15 cellular contexts compared by ENCODE assay signal in genomic region chr18:75240433-75240832, GRCh38. TPM values are rescaled to one million over a fixed set of nuclear protein-coding genes. Genes with fewer than 3 reads are reported as not detected.
DNase-seq lines count a peak whose midpoint lies in the region; ATAC-seq, FAIRE-seq and TF ChIP-seq lines count a peak whose summit lies in the region.
"Had no signal": no experiment of that assay in that cellular context is flagged by ENCODE, and none has a peak within 500 bp of the region (broad histone marks: within the 10 kb centered on the region; RNA-seq: fewer than 3 reads in every experiment).

No MANE protein-coding gene starts in this region.

- no peak overlapping the region for H3K23ac ChIP-seq in H1 (ENCODE audit: insufficient read length)

- intact Hi-C loops in activated CD4-positive, alpha-beta T cell treated with anti-CD3 and anti-CD28 coated beads for 36 hours (cut with DNase I, micrococcal nuclease) = loop anchor here in 1 of 2 experiments (10.0 kb wide), 2 partner anchors 64 to 346 kb away; no protein-coding TSS in a partner anchor
- intact Hi-C loops in activated T-helper 2 cell treated with anti-CD3 and anti-CD28 coated beads, Interferon-gamma antibody, Interleukin-2, Interleukin-4, amounts not matched to agents 10 μg/mL and 5 μg/mL and 100 μg/mL, durations not matched to agents 14 hours and 24 hours and 36 hours (cut with micrococcal nuclease) = no loop called here

- H4K91ac ChIP-seq in H1 (replicated peaks; ENCODE audit: insufficient read length, low read length) = no peak overlapping the region

- H3K79me2 ChIP-seq in OCI-LY3 (ENCODE audit: low read length) = peaks cover 98% of the 10 kb centered on the region
- H3K79me2 ChIP-seq in H1 (ENCODE audit: control insufficient read depth in 1 of 2, insufficient read depth in 2 of 2, low read length in 2 of 2) = no peaks in the 10 kb centered on the region

- no peak overlapping the region for H4K8ac ChIP-seq in H1 (ENCODE audit: extremely low read depth, insufficient read depth, low read length)

- no peaks in the 10 kb centered on the region for H3K79me1 ChIP-seq in H1 (ENCODE audit: low read depth, low read length)

- H3K9me3 Mint-ChIP-seq in activated CD4-positive, alpha-beta T cell treated with anti-CD3 and anti-CD28 coated beads for 36 hours (ENCODE audit: low read depth) = no peaks in the 10 kb centered on the region
- no peaks in the 10 kb centered on the region for H3K9me3 Mint-ChIP-seq in activated T-helper 2 cell treated with anti-CD3 and anti-CD28 coated beads, Interferon-gamma antibody, Interleukin-2, Interleukin-4, amounts not matched to agents 10 μg/mL and 5 μg/mL and 100 μg/mL, durations not matched to agents 14 hours and 24 hours and 36 hours
- H3K9me3 Mint-ChIP-seq: T-cell had no signal

- H2BK120ac ChIP-seq in H1 (replicated peaks; ENCODE audit: low read depth, low read length) = no peak overlapping the region

- peak; percentile 34 for DNase-seq in activated CD4-positive, alpha-beta T cell treated with anti-CD3 and anti-CD28 coated beads for 36 hours
- DNase-seq in activated CD4-positive, alpha-beta T cell treated with anti-CD3 and anti-CD28 coated beads, Interleukin-2, amount 50 U/mL, for 4 hours = no peak
- DNase-seq in KBM-7 (peak; percentile 52), H1 (ENCODE audit: low read depth in 1 of 2, low spot score in 2 of 2) (no peak), UCSD-AML1 (lab: John Stamatoyannopoulos, UW; ENCODE audit: unreplicated experiment) (no peak)
- no peak for DNase-seq in stimulated activated CD4-positive, alpha-beta T cell treated with anti-CD3 and anti-CD28 coated beads, Interleukin-2, amount 100 ng/mL, for 48 hours
- DNase-seq in activated T-helper 2 cell treated with anti-CD3 and anti-CD28 coated beads, Interferon-gamma antibody, Interleukin-2, Interleukin-4, amounts not matched to agents 10 μg/mL and 5 μg/mL and 100 μg/mL, durations not matched to agents 14 hours and 24 hours and 36 hours (ENCODE audit: low spot score) = no peak
- DNase-seq: DMS 273 treated with DMSO at 0.1 percent for 48 hours, IMR-90, NCI-H2029, NCI-H2171 treated with DMSO at 0.1 percent for 48 hours, T-cell had no signal

- H4K20me1 ChIP-seq in OCI-LY3 (ENCODE audit: insufficient read depth, low read length) = peaks cover 74% of the 10 kb centered on the region
- H4K20me1 ChIP-seq in H1 (replicated peaks in 1 of 2; ENCODE audit: control insufficient read depth in 1 of 2, insufficient read depth in 2 of 2, low read length in 2 of 2) = no peaks in the 10 kb centered on the region

- no peak overlapping the region for H3K9ac ChIP-seq in OCI-LY3 (ENCODE audit: low read length)
- no peak overlapping the region for H3K9ac ChIP-seq in H1 (replicated peaks in 1 of 4; ENCODE audit: extremely low read depth in 1 of 4, low read depth in 3 of 4, low read length in 3 of 4)
- H3K9ac ChIP-seq: BLaER1 treated with 17β-estradiol and CSF1 and Interleukin-3, amounts not matched to agents 10 nM and 100 nM had no signal

- no peak overlapping the region for H3K4ac ChIP-seq in H1 (replicated peaks; ENCODE audit: insufficient read length, low read depth, low read length)

- H3K27me3 Mint-ChIP-seq in activated CD4-positive, alpha-beta T cell treated with anti-CD3 and anti-CD28 coated beads for 36 hours = no peaks in the 10 kb centered on the region
- no peaks in the 10 kb centered on the region for H3K27me3 Mint-ChIP-seq in activated T-helper 2 cell treated with anti-CD3 and anti-CD28 coated beads, Interferon-gamma antibody, Interleukin-2, Interleukin-4, amounts not matched to agents 10 μg/mL and 5 μg/mL and 100 μg/mL, durations not matched to agents 14 hours and 24 hours and 36 hours (ENCODE audit: low read depth)
- H3K27me3 Mint-ChIP-seq: T-cell had no signal

- H2BK12ac ChIP-seq in H1 (ENCODE audit: low read depth, low read length) = no peak overlapping the region

- H3K4me1 ChIP-seq in OCI-LY3 (ENCODE audit: low read length) (peaks cover 4% of the 10 kb centered on the region; the same call in 1 of the 2 replicates), H1 (replicated peaks in 1 of 4; ENCODE audit: control insufficient read depth in 3 of 4, insufficient read depth in 4 of 4, low read length in 3 of 4) (no peaks in the 10 kb centered on the region; a peak in 1 of 7 replicates)

- FAIRE-seq in H1 (lab: Jason Lieb, UNC) = no peak
- FAIRE-seq: GM12891 had no signal

- H2BK5ac ChIP-seq in H1 (ENCODE audit: low read depth, low read length) = no peak overlapping the region

- no peak for ATAC-seq in activated CD4-positive, alpha-beta T cell treated with anti-CD3 and anti-CD28 coated beads for 36 hours
- ATAC-seq: T-cell had no signal

- H3K14ac ChIP-seq in H1 (ENCODE audit: insufficient read length) = no peak overlapping the region

- H3K4me1 Mint-ChIP-seq in activated CD4-positive, alpha-beta T cell treated with anti-CD3 and anti-CD28 coated beads for 36 hours = peaks cover 24% of the 10 kb centered on the region
- H3K4me1 Mint-ChIP-seq in activated T-helper 2 cell treated with anti-CD3 and anti-CD28 coated beads, Interferon-gamma antibody, Interleukin-2, Interleukin-4, amounts not matched to agents 10 μg/mL and 5 μg/mL and 100 μg/mL, durations not matched to agents 14 hours and 24 hours and 36 hours (ENCODE audit: low read depth) = peaks cover 4% of the 10 kb centered on the region

- H3K4me3 ChIP-seq in OCI-LY3 (ENCODE audit: low read length) (no peak overlapping the region), H1 (ENCODE audit: extremely low read depth in 1 of 4, insufficient read depth in 2 of 4, low read depth in 3 of 4, low read length in 4 of 4) (no peak overlapping the region)
- H3K4me3 ChIP-seq: BLaER1 treated with 17β-estradiol and CSF1 and Interleukin-3, amounts not matched to agents 10 nM and 100 nM had no signal

- no peak for TF ChIP-seq POLR2A in H1 (IDR thresholded peaks at IDR 0.05; ENCODE audit: control extremely low read depth in 1 of 2, low read depth in 2 of 2, low read length in 2 of 2)

- no peaks in the 10 kb centered on the region for H3K23me2 ChIP-seq in H1 (ENCODE audit: low read depth, low read length)

- H2BK20ac ChIP-seq in H1 (ENCODE audit: low read length) = no peak overlapping the region

- no peak for TF ChIP-seq RAD21 in H1 (IDR thresholded peaks at IDR 0.05 in 1 of 2, conservative IDR thresholded peaks at IDR 0.05 in 1 of 2; ENCODE audit: low read depth in 2 of 2, low read length in 2 of 2)

- CTCF ChIA-PET in activated CD4-positive, alpha-beta T cell treated with anti-CD3 and anti-CD28 coated beads for 36 hours (lab: Charles Lee) = no interaction called here
- CTCF ChIA-PET in H1 (lab: Charles Lee; ENCODE audit: partially characterized antibody) = interaction anchor here (0.6 to 0.9 kb wide), 3 partner anchors 16 to 868 kb away, joined by 3 read pairs; no protein-coding TSS in a partner anchor

- POLR2A ChIA-PET in activated CD4-positive, alpha-beta T cell treated with anti-CD3 and anti-CD28 coated beads for 36 hours (lab: Charles Lee) = interaction anchor here (0.6 kb wide), 1 partner anchor 1744 kb away, joined by 3 read pairs; no protein-coding TSS in a partner anchor
- POLR2A ChIA-PET in H1 (lab: Charles Lee; ENCODE audit: partially characterized antibody) = no interaction called here

- H4K5ac ChIP-seq in H1 (ENCODE audit: insufficient read length, low read depth, low read length) = no peak overlapping the region

- H3K9me3 ChIP-seq in OCI-LY3 (ENCODE audit: insufficient read depth, low read length) (no peaks in the 10 kb centered on the region), H1 (ENCODE audit: insufficient read depth in 2 of 2, low read depth in 1 of 2, low read length in 1 of 2) (no peaks in the 10 kb centered on the region)

- H3K27me3 ChIP-seq in OCI-LY3 (ENCODE audit: low read depth, low read length) = no peaks in the 10 kb centered on the region
- H3K27me3 ChIP-seq in H1 (replicated peaks in 1 of 4; ENCODE audit: control insufficient read depth in 3 of 4, extremely low read depth in 1 of 4, insufficient read depth in 3 of 4, low read length in 3 of 4) = no peaks in the 10 kb centered on the region
- H3K27me3 ChIP-seq: BLaER1 treated with 17β-estradiol and CSF1 and Interleukin-3, amounts not matched to agents 10 nM and 100 nM had no signal

- no peak for TF ChIP-seq EP300 in H1 (IDR thresholded peaks at IDR 0.05; ENCODE audit: borderline replicate concordance in 1 of 2, low read depth in 2 of 2, low read length in 2 of 2)

- no peak overlapping the region for H3K4me3 Mint-ChIP-seq in activated CD4-positive, alpha-beta T cell treated with anti-CD3 and anti-CD28 coated beads for 36 hours
- no peak overlapping the region for H3K4me3 Mint-ChIP-seq in activated T-helper 2 cell treated with anti-CD3 and anti-CD28 coated beads, Interferon-gamma antibody, Interleukin-2, Interleukin-4, amounts not matched to agents 10 μg/mL and 5 μg/mL and 100 μg/mL, durations not matched to agents 14 hours and 24 hours and 36 hours (ENCODE audit: low read depth)
- H3K4me3 Mint-ChIP-seq: T-cell had no signal

- peaks cover 54% of the 10 kb centered on the region for H3K36me3 ChIP-seq in OCI-LY3 (replicated peaks; ENCODE audit: low read depth, low read length)
- H3K36me3 ChIP-seq in H1 (ENCODE audit: control insufficient read depth in 2 of 4, insufficient read depth in 4 of 4, low read length in 3 of 4) = no peaks in the 10 kb centered on the region

- no peak overlapping the region for H2BK15ac ChIP-seq in H1 (ENCODE audit: low read length)

- no peak overlapping the region for H3K18ac ChIP-seq in H1 (ENCODE audit: extremely low read depth, low read length)

- in situ Hi-C loops in KBM-7 (cut with MboI; ENCODE audit: low pct_unique_long_range_greater_than_20kb, low sequenced_read_pairs) = no loop called here

- H2AFZ ChIP-seq in OCI-LY3 (ENCODE audit: low read depth, low read length) (no peak overlapping the region), H1 (ENCODE audit: low read length) (no peak overlapping the region)

- WGBS in H1 (ENCODE audit: extremely low coverage in 1 of 2, insufficient coverage in 1 of 2, insufficient read length in 1 of 2, insufficient replicate concordance in 2 of 2, low coverage in 1 of 2, low lambda C conversion rate in 2 of 2, missing lambda C conversion rate in 1 of 2), 2 experiments = 92% methylated on average over 10 of the region's 10 CpGs; no CpG with 5 or more reads in 1 of the 2 experiments

- no peak overlapping the region for H3K56ac ChIP-seq in H1 (replicated peaks; ENCODE audit: insufficient read length, low read depth, low read length)

- H3K27ac ChIP-seq in OCI-LY3 (ENCODE audit: low read length) (no peak overlapping the region), H1 (ENCODE audit: low read depth, low read length) (no peak overlapping the region)
- H3K27ac ChIP-seq: BLaER1 treated with 17β-estradiol and CSF1 and Interleukin-3, amounts not matched to agents 10 nM and 100 nM had no signal

- H3K36me3 Mint-ChIP-seq in activated CD4-positive, alpha-beta T cell treated with anti-CD3 and anti-CD28 coated beads for 36 hours (ENCODE audit: low read depth) = peaks cover 9% of the 10 kb centered on the region
- peaks cover 3% of the 10 kb centered on the region for H3K36me3 Mint-ChIP-seq in activated T-helper 2 cell treated with anti-CD3 and anti-CD28 coated beads, Interferon-gamma antibody, Interleukin-2, Interleukin-4, amounts not matched to agents 10 μg/mL and 5 μg/mL and 100 μg/mL, durations not matched to agents 14 hours and 24 hours and 36 hours (ENCODE audit: low read depth)

- TF ChIP-seq CTCF in OCI-LY3 (IDR thresholded peaks at IDR 0.05; ENCODE audit: low read depth, low read length) = peak; percentile 53
- TF ChIP-seq CTCF in H1 (IDR thresholded peaks at IDR 0.05; ENCODE audit: control extremely low read depth in 1 of 3, insufficient read depth in 1 of 3, low read depth in 1 of 3, low read length in 3 of 3) = peak in 2 of 3 experiments; percentile 2 to 25; a peak in 2 of 4 replicates

- no peak overlapping the region for H2AK5ac ChIP-seq in H1 (ENCODE audit: low read depth, low read length)

- no peak overlapping the region for H3K27ac Mint-ChIP-seq in activated CD4-positive, alpha-beta T cell treated with anti-CD3 and anti-CD28 coated beads for 36 hours
- no peak overlapping the region for H3K27ac Mint-ChIP-seq in activated T-helper 2 cell treated with anti-CD3 and anti-CD28 coated beads, Interferon-gamma antibody, Interleukin-2, Interleukin-4, amounts not matched to agents 10 μg/mL and 5 μg/mL and 100 μg/mL, durations not matched to agents 14 hours and 24 hours and 36 hours
- H3K27ac Mint-ChIP-seq: T-cell had no signal

- no peak overlapping the region for H3K4me2 ChIP-seq in OCI-LY3 (ENCODE audit: low read length)
- no peak overlapping the region for H3K4me2 ChIP-seq in H1 (ENCODE audit: insufficient read depth in 1 of 2, low read depth in 2 of 2, low read length in 2 of 2)
- H3K4me2 ChIP-seq: BLaER1 treated with 17β-estradiol and CSF1 and Interleukin-3, amounts not matched to agents 10 nM and 100 nM had no signal

RNA-seq across cellular contexts. Expression of gene TSHZ1, which starts 29.8 kb away (rescaled TPM):
- total RNA-seq in activated CD4-positive, alpha-beta T cell treated with anti-CD3 and anti-CD28 coated beads for 36 hours = 10 to 100 TPM; 12.0 to 13.4 TPM
- 0.25 and 0.32 TPM in 2 replicates for total RNA-seq in H1 (2021; fragmentation: NEBNext Ultra II Directional; extraction: Animal tissue kit (Norgen Biotek cat#: 25700))
- polyA plus RNA-seq in H1 (2011; rRNA removed) = 0.03 and 0.06 TPM in 2 replicates
- polyA plus RNA-seq in H1 (2011; cell fraction: cytosol; rRNA removed) = 0.08 TPM
- polyA plus RNA-seq in H1 (2011; cell fraction: nucleus; rRNA removed) = 0.11 TPM
- 0.08 to 0.22 TPM (median 0.13 TPM) in 4 replicates for polyA plus RNA-seq in H1 (2012, experiment 1 of 2)
- polyA plus RNA-seq in H1 (2012, experiment 2 of 2) = 0.05 TPM
- 0.24 TPM for polyA plus RNA-seq in H1 (2013, experiment 1 of 2)
- polyA plus RNA-seq in H1 (2013, experiment 2 of 2) = 0.20 TPM
- 0.07 and 0.09 TPM in 2 replicates for polyA minus RNA-seq in H1 (2011; rRNA and poly(A)+ RNA removed)
- 0.22 TPM for polyA minus RNA-seq in H1 (2011; cell fraction: cytosol; rRNA and poly(A)+ RNA removed)
- polyA minus RNA-seq in H1 (2011; cell fraction: nucleus; rRNA and poly(A)+ RNA removed) = 0.20 TPM
- total RNA-seq in activated T-helper 2 cell treated with anti-CD3 and anti-CD28 coated beads, Interferon-gamma antibody, Interleukin-2, Interleukin-4, amounts not matched to agents 10 μg/mL and 5 μg/mL and 100 μg/mL, durations not matched to agents 14 hours and 24 hours and 36 hours = 11.5 and 12.0 TPM in 2 replicates

RNA-seq across cellular contexts. Expression of gene PTGR3, which starts 31.5 kb away (rescaled TPM):
- total RNA-seq in activated CD4-positive, alpha-beta T cell treated with anti-CD3 and anti-CD28 coated beads for 36 hours = 10 to 100 TPM; 14.4 to 23.3 TPM
- total RNA-seq in H1 (2021; fragmentation: NEBNext Ultra II Directional; extraction: Animal tissue kit (Norgen Biotek cat#: 25700)) = 3.6 and 3.9 TPM in 2 replicates
- 2.0 and 2.8 TPM in 2 replicates for polyA plus RNA-seq in H1 (2011; rRNA removed)
- polyA plus RNA-seq in H1 (2011; cell fraction: cytosol; rRNA removed) = 3.3 TPM
- polyA plus RNA-seq in H1 (2011; cell fraction: nucleus; rRNA removed) = 7.5 TPM
- 2.7 to 4.5 TPM (median 4.3 TPM) in 4 replicates for polyA plus RNA-seq in H1 (2012, experiment 1 of 2)
- 1.3 TPM for polyA plus RNA-seq in H1 (2012, experiment 2 of 2)
- 1.7 TPM for polyA plus RNA-seq in H1 (2013, experiment 1 of 2)
- 2.2 TPM for polyA plus RNA-seq in H1 (2013, experiment 2 of 2)
- polyA minus RNA-seq in H1 (2011; rRNA and poly(A)+ RNA removed) = 3.8 and 5.7 TPM in 2 replicates
- polyA minus RNA-seq in H1 (2011; cell fraction: cytosol; rRNA and poly(A)+ RNA removed) = 5.7 TPM
- 5.0 TPM for polyA minus RNA-seq in H1 (2011; cell fraction: nucleus; rRNA and poly(A)+ RNA removed)
- 26.0 and 28.6 TPM in 2 replicates for total RNA-seq in activated T-helper 2 cell treated with anti-CD3 and anti-CD28 coated beads, Interferon-gamma antibody, Interleukin-2, Interleukin-4, amounts not matched to agents 10 μg/mL and 5 μg/mL and 100 μg/mL, durations not matched to agents 14 hours and 24 hours and 36 hours

Comparison
In these comparisons a context has a peak if more than half of its experiments do, and no peak if none do; other contexts are left out.
1. DNase-seq: peak in activated CD4-positive, alpha-beta T cell treated with anti-CD3 and anti-CD28 coated beads for 36 hours (single experiment) and KBM-7 (single experiment); none in activated CD4-positive, alpha-beta T cell treated with anti-CD3 and anti-CD28 coated beads, Interleukin-2, amount 50 U/mL, for 4 hours (0 of 2), H1 (0 of 2), stimulated activated CD4-positive, alpha-beta T cell treated with anti-CD3 and anti-CD28 coated beads, Interleukin-2, amount 100 ng/mL, for 48 hours (0 of 2), activated T-helper 2 cell treated with anti-CD3 and anti-CD28 coated beads, Interferon-gamma antibody, Interleukin-2, Interleukin-4, amounts not matched to agents 10 μg/mL and 5 μg/mL and 100 μg/mL, durations not matched to agents 14 hours and 24 hours and 36 hours (single experiment) and UCSD-AML1 (single experiment).